In the genomic region with DNA sequence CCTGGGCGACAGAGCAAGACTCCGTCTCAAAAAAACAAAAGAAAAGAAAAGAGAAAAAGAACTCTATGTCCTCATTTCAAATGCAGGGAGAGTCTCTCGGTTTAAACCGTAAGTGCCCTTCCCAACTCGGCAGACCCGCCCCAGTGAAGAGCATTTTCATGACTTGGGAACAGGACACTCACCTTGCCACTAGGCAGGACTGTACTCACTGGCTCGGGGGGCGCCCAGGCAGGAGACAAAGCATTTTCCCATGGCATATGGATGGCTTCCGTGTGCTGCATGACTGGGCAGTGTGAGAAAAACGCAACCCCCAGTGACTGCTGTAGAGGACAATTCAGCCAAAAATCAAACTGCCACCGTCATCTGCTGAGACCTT, we compare ENCODE assay signal across 23 cellular contexts. TPM values are rescaled to one million over a fixed set of nuclear protein-coding genes. Genes with fewer than 3 reads are reported as not detected.
DNase-seq lines count a peak whose midpoint lies in the region; ATAC-seq, FAIRE-seq and TF ChIP-seq lines count a peak whose summit lies in the region.
"Had no signal": no experiment of that assay in that cellular context is flagged by ENCODE, and none has a peak within 500 bp of the region (broad histone marks: within the 10 kb centered on the region; RNA-seq: fewer than 3 reads in every experiment).

No MANE protein-coding gene starts in this region.

- TF ChIP-seq POLR2A in K562 (conservative IDR thresholded peaks at IDR 0.05) (no peak), right lobe of liver (IDR thresholded peaks at IDR 0.05) (no peak), thyroid gland (IDR thresholded peaks at IDR 0.05) (no peak)

- CTCF ChIA-PET in K562 (lab: Yijun Ruan, JAX; ENCODE audit: low intra/inter-chr PET ratio), result no interaction called here

- H3K36me3 ChIP-seq in K562 (ENCODE audit: control insufficient read depth, insufficient read depth, low read length) (no peaks in the 10 kb centered on the region), right lobe of liver (no peaks in the 10 kb centered on the region), thyroid gland (no peaks in the 10 kb centered on the region)
- H3K36me3 ChIP-seq: BE2C, esophagus muscularis mucosa, SJSA1, stomach had no signal

- H4K20me1 ChIP-seq in K562 (replicated peaks; ENCODE audit: control insufficient read depth, insufficient read depth, low read length), result peaks cover 21% of the 10 kb centered on the region; the same call in 1 of the 2 replicates

- no peaks in the 10 kb centered on the region for H3K9me3 ChIP-seq in K562 (replicated peaks; ENCODE audit: control insufficient read depth, insufficient read depth, low read depth, low read length)
- H3K9me3 ChIP-seq in right lobe of liver, result no peaks in the 10 kb centered on the region
- H3K9me3 ChIP-seq in thyroid gland, result no peaks in the 10 kb centered on the region
- H3K9me3 ChIP-seq: BE2C, esophagus muscularis mucosa, SJSA1, stomach had no signal

- H3K9ac ChIP-seq in K562 (ENCODE audit: insufficient read depth in 1 of 2, low read depth in 2 of 2, low read length in 2 of 2), result peak overlapping the region in 1 of 2 experiments; percentile 48; a peak in 1 of 4 replicates

- no peak for DNase-seq in activated naive CD8-positive, alpha-beta T cell treated with anti-CD3 and anti-CD28 coated beads, Interleukin-2, amount 50 U/mL, for 24 hours
- no peak for DNase-seq in K562 (ENCODE audit: extremely low read depth in 1 of 4, low spot score in 3 of 4)
- DNase-seq in right lobe of liver, result peak in 1 of 3 donors; percentile 37
- peak; percentile 60 to 63 for DNase-seq in thyroid gland
- no peak for DNase-seq in RPMI8226
- DNase-seq: activated CD4-positive, alpha-beta memory T cell treated with anti-CD3 and anti-CD28 coated beads for 36 hours; activated gamma-delta T cell treated with Interleukin-2 at 50 U/mL for 16 hours; BE2C; NCI-H1417; NCI-H526 treated with DMSO at 0.1 percent for 48 hours; stimulated activated CD4-positive, alpha-beta T cell treated with anti-CD3 and anti-CD28 coated beads, Interleukin-4, amount 100 ng/mL, for 1 hour; stomach had no signal

- no peak for ATAC-seq in activated naive CD8-positive, alpha-beta T cell treated with anti-CD3 and anti-CD28 coated beads, Interleukin-2, amount 50 U/mL, for 24 hours
- ATAC-seq in K562 (no peak), right lobe of liver (no peak), HG02759 (IDR thresholded peaks at IDR 0.05; ENCODE audit: unreplicated experiment) (no peak), HG03354 (IDR thresholded peaks at IDR 0.05; ENCODE audit: poor library complexity, severe bottlenecking, unreplicated experiment) (no peak)
- ATAC-seq: HCT116 had no signal

- no peak for TF ChIP-seq RAD21 in K562 (CRISPR knock-in tag; conservative IDR thresholded peaks at IDR 0.05 in 1 of 2, IDR thresholded peaks at IDR 0.05 in 1 of 2)

- no peak for TF ChIP-seq EP300 in K562 (IDR thresholded peaks at IDR 0.05; ENCODE audit: low read length)

- FAIRE-seq in K562 (lab: Jason Lieb, UNC), result no peak
- FAIRE-seq: A204.1, GM18507 had no signal

- no peak for TF ChIP-seq CTCF in K562 (IDR thresholded peaks at IDR 0.05 in 2 of 3, conservative IDR thresholded peaks at IDR 0.05 in 1 of 3; ENCODE audit: insufficient read depth in 2 of 3, low read depth in 1 of 3, low read length in 3 of 3)
- TF ChIP-seq CTCF in right lobe of liver (IDR thresholded peaks at IDR 0.05), result no peak
- TF ChIP-seq CTCF in thyroid gland (IDR thresholded peaks at IDR 0.05), result no peak

- WGBS in K562 (ENCODE audit: insufficient coverage, low coverage, missing lambda C conversion rate), result 36% methylated on average over 11 of the region's 11 CpGs
- 57% methylated on average over 10 of the region's 11 CpGs for WGBS in right lobe of liver (ENCODE audit: insufficient coverage, low coverage, low lambda C conversion rate, missing lambda C conversion rate)
- 43 to 46% methylated on average over 11 of the region's 11 CpGs for WGBS in thyroid gland, 2 donors

- H3K36me3 Mint-ChIP-seq in activated naive CD8-positive, alpha-beta T cell, result no peaks in the 10 kb centered on the region
- no peaks in the 10 kb centered on the region for H3K36me3 Mint-ChIP-seq in activated naive CD8-positive, alpha-beta T cell treated with anti-CD3 and anti-CD28 coated beads, Interleukin-2, amount 50 U/mL, for 24 hours (ENCODE audit: low read depth)
- H3K36me3 Mint-ChIP-seq: activated CD4-positive, alpha-beta memory T cell treated with anti-CD3 and anti-CD28 coated beads for 36 hours had no signal

- no peak overlapping the region for H3K27ac ChIP-seq in K562 (ENCODE audit: extremely low read depth, low read depth, low read length)
- peak overlapping the region; percentile 2 to 90 (median 65) for H3K27ac ChIP-seq in right lobe of liver
- H3K27ac ChIP-seq in thyroid gland, result peak overlapping the region; percentile 35 to 77 (median 59)
- H3K27ac ChIP-seq: SJSA1, VCaP had no signal

- peak overlapping the region; percentile 70 for H3K27ac Mint-ChIP-seq in activated naive CD8-positive, alpha-beta T cell
- H3K27ac Mint-ChIP-seq in activated naive CD8-positive, alpha-beta T cell treated with anti-CD3 and anti-CD28 coated beads, Interleukin-2, amount 50 U/mL, for 24 hours, result no peak overlapping the region
- H3K27ac Mint-ChIP-seq: activated CD4-positive, alpha-beta memory T cell treated with anti-CD3 and anti-CD28 coated beads for 36 hours had no signal

- BruUV-seq in K562 (replicated peaks; lab: Mats Ljungman, UMichigan), result no TSS peak

- H3K4me3 ChIP-seq in K562 (no peak overlapping the region), right lobe of liver (peak overlapping the region in 1 of 3 donors; percentile 4), thyroid gland (replicated peaks in 1 of 3) (no peak overlapping the region)
- H3K4me3 ChIP-seq: esophagus muscularis mucosa, SJSA1, smooth muscle cell, stomach had no signal

- H3K79me2 ChIP-seq in K562 (ENCODE audit: control insufficient read depth, insufficient read depth, low read length), result peaks cover 5% of the 10 kb centered on the region; the same call in 2 of the 3 replicates

- H3K27me3 ChIP-seq in K562 (ENCODE audit: control insufficient read depth in 2 of 2, insufficient read depth in 2 of 2, low read length in 2 of 2) (peaks cover 0 to 5% of the 10 kb centered on the region in 2 experiments; a peak in 2 of 5 replicates), right lobe of liver (no peaks in the 10 kb centered on the region), thyroid gland (no peaks in the 10 kb centered on the region)
- H3K27me3 ChIP-seq: BE2C had no signal

- intact Hi-C loops in K562 (cut with micrococcal nuclease), result no loop called here
- intact Hi-C loops in right lobe of liver (cut with DNase I), result no loop called here
- intact Hi-C loops in thyroid gland (cut with DNase I), result no loop called here

- POLR2A ChIA-PET in K562 (lab: Yijun Ruan, JAX), result interaction anchor here (0.6 to 0.7 kb wide), 2 partner anchors 22 to 62 kb away, joined by 3 to 4 read pairs; no protein-coding TSS in a partner anchor

- H3K4me2 ChIP-seq in K562 (ENCODE audit: insufficient read depth, low read length), result 0 out of 2 replicates have a peak overlapping the region, but pooled peaks have one; percentile 8
- H3K4me2 ChIP-seq: smooth muscle cell had no signal

- in situ Hi-C loops in K562 (cut with MboI), result no loop called here

- peaks cover 4% of the 10 kb centered on the region for H3K9me1 ChIP-seq in K562 (ENCODE audit: control insufficient read depth, insufficient read depth, low read length)

- H3K4me1 Mint-ChIP-seq in activated naive CD8-positive, alpha-beta T cell (ENCODE audit: low read depth), result peaks cover 58% of the 10 kb centered on the region
- peaks cover 46% of the 10 kb centered on the region for H3K4me1 Mint-ChIP-seq in activated naive CD8-positive, alpha-beta T cell treated with anti-CD3 and anti-CD28 coated beads, Interleukin-2, amount 50 U/mL, for 24 hours

- no peaks in the 10 kb centered on the region for H3K9me3 Mint-ChIP-seq in activated naive CD8-positive, alpha-beta T cell (ENCODE audit: low read depth)
- H3K9me3 Mint-ChIP-seq in activated naive CD8-positive, alpha-beta T cell treated with anti-CD3 and anti-CD28 coated beads, Interleukin-2, amount 50 U/mL, for 24 hours, result no peaks in the 10 kb centered on the region
- H3K9me3 Mint-ChIP-seq: activated CD4-positive, alpha-beta memory T cell treated with anti-CD3 and anti-CD28 coated beads for 36 hours; central memory CD8-positive, alpha-beta T cell had no signal

- no peaks in the 10 kb centered on the region for H3K27me3 Mint-ChIP-seq in activated naive CD8-positive, alpha-beta T cell
- no peaks in the 10 kb centered on the region for H3K27me3 Mint-ChIP-seq in activated naive CD8-positive, alpha-beta T cell treated with anti-CD3 and anti-CD28 coated beads, Interleukin-2, amount 50 U/mL, for 24 hours
- H3K27me3 Mint-ChIP-seq: activated CD4-positive, alpha-beta memory T cell treated with anti-CD3 and anti-CD28 coated beads for 36 hours; central memory CD8-positive, alpha-beta T cell had no signal

- H3K4me1 ChIP-seq in K562 (replicated peaks in 1 of 2; ENCODE audit: control insufficient read depth in 2 of 2, insufficient read depth in 2 of 2, low read length in 2 of 2), result peaks cover 20 to 78% of the 10 kb centered on the region in 2 experiments
- peaks cover 0 to 49% (median 20%) of the 10 kb centered on the region in 4 donors for H3K4me1 ChIP-seq in right lobe of liver
- peaks cover 23 to 43% of the 10 kb centered on the region in 2 donors for H3K4me1 ChIP-seq in thyroid gland
- H3K4me1 ChIP-seq: SJSA1 had no signal

- H3K4me3 Mint-ChIP-seq in activated naive CD8-positive, alpha-beta T cell, result no peak overlapping the region
- H3K4me3 Mint-ChIP-seq in activated naive CD8-positive, alpha-beta T cell treated with anti-CD3 and anti-CD28 coated beads, Interleukin-2, amount 50 U/mL, for 24 hours, result no peak overlapping the region
- H3K4me3 Mint-ChIP-seq: activated CD4-positive, alpha-beta memory T cell treated with anti-CD3 and anti-CD28 coated beads for 36 hours; central memory CD8-positive, alpha-beta T cell had no signal

- H2AFZ ChIP-seq in K562 (ENCODE audit: low read depth, low read length), result no peak overlapping the region

RNA-seq across cellular contexts. Expression of gene MRGBP, which starts 23.7 kb away (rescaled TPM):
- 11.0 and 21.6 TPM in 2 replicates for total RNA-seq in K562 (2011; cell fraction: chromatin; rRNA removed; ENCODE audit: low replicate concordance)
- total RNA-seq in K562 (2011; cell fraction: nucleolus; rRNA removed), result 16.4 and 17.2 TPM in 2 replicates
- total RNA-seq in K562 (2011; cell fraction: nucleoplasm; rRNA removed), result 12.8 and 15.0 TPM in 2 replicates
- total RNA-seq in K562 (2014; rRNA removed) (31.3 and 37.0 TPM in 2 replicates), K562 (2014; rRNA removed; fragmentation: Illumina TruSeq; extraction: Trizol) (18.1 TPM in 2 replicates), K562 (2015; rRNA removed; fragmentation: Illumina TruSeq; extraction: Trizol) (25.2 and 25.7 TPM in 2 replicates), K562 (2021) (25.1 and 26.1 TPM in 2 replicates), right lobe of liver (1 to 10 TPM; 3.3 to 8.0 (median 5.3) TPM), thyroid gland (10 to 100 TPM in 3 of 4 donors, 1 to 10 TPM in 1; 9.9 to 14.6 (median 12.4) TPM)
- polyA plus RNA-seq in K562 (2011; rRNA removed) (18.7 and 20.7 TPM in 2 replicates), K562 (2014; fragmentation: Illumina TruSeq; extraction: Trizol) (18.4 and 21.0 TPM in 2 replicates), K562 (2014; fragmentation: Nextera tagmentation; extraction: Ambion mirVana) (1 to 10 TPM; 1.9 to 2.8 TPM), K562 (2014; rRNA removed) (26.3 and 26.7 TPM in 2 replicates)
- 20.8 and 28.5 TPM in 2 replicates for polyA plus RNA-seq in K562 (2011; cell fraction: cytosol; rRNA removed)
- polyA plus RNA-seq in K562 (2011; cell fraction: nucleus; rRNA removed), result 27.0 and 39.1 TPM in 2 replicates
- 14.8 and 21.7 TPM in 2 replicates for polyA plus RNA-seq in K562 (2012)
- 12.7 and 15.7 TPM in 2 replicates for polyA minus RNA-seq in K562 (2011; rRNA and poly(A)+ RNA removed)
- polyA minus RNA-seq in K562 (2011; cell fraction: cytosol; rRNA and poly(A)+ RNA removed), result 9.6 and 11.5 TPM in 2 replicates
- polyA minus RNA-seq in K562 (2011; cell fraction: nucleus; rRNA and poly(A)+ RNA removed), result 9.4 and 12.2 TPM in 2 replicates

RNA-seq across cellular contexts. Expression of gene OGFR, which starts 32.0 kb away (rescaled TPM):
- total RNA-seq in K562 (2011; cell fraction: chromatin; rRNA removed; ENCODE audit: low replicate concordance), result 16.5 and 43.5 TPM in 2 replicates
- 33.8 and 38.4 TPM in 2 replicates for total RNA-seq in K562 (2011; cell fraction: nucleolus; rRNA removed)
- 22.4 and 24.6 TPM in 2 replicates for total RNA-seq in K562 (2011; cell fraction: nucleoplasm; rRNA removed)
- 56.3 and 56.5 TPM in 2 replicates for total RNA-seq in K562 (2014; rRNA removed)
- 8.9 and 10.3 TPM in 2 replicates for total RNA-seq in K562 (2014; rRNA removed; fragmentation: Illumina TruSeq; extraction: Trizol)
- total RNA-seq in K562 (2015; rRNA removed; fragmentation: Illumina TruSeq; extraction: Trizol), result 17.5 and 18.7 TPM in 2 replicates
- 33.1 and 36.5 TPM in 2 replicates for total RNA-seq in K562 (2021)
- polyA plus RNA-seq in K562 (2011; rRNA removed), result 23.3 and 25.4 TPM in 2 replicates
- polyA plus RNA-seq in K562 (2011; cell fraction: cytosol; rRNA removed), result 15.8 and 36.7 TPM in 2 replicates
- 32.3 and 48.8 TPM in 2 replicates for polyA plus RNA-seq in K562 (2011; cell fraction: nucleus; rRNA removed)
- polyA plus RNA-seq in K562 (2012), result 21.1 and 26.0 TPM in 2 replicates
- polyA plus RNA-seq in K562 (2014; fragmentation: Illumina TruSeq; extraction: Trizol), result 16.6 and 22.0 TPM in 2 replicates
- polyA plus RNA-seq in K562 (2014; fragmentation: Nextera tagmentation; extraction: Ambion mirVana), result under 1 TPM; 0.39 TPM
- 34.2 and 36.7 TPM in 2 replicates for polyA plus RNA-seq in K562 (2014; rRNA removed)
- 17.7 and 23.1 TPM in 2 replicates for polyA minus RNA-seq in K562 (2011; rRNA and poly(A)+ RNA removed)
- 19.9 and 22.3 TPM in 2 replicates for polyA minus RNA-seq in K562 (2011; cell fraction: cytosol; rRNA and poly(A)+ RNA removed)
- polyA minus RNA-seq in K562 (2011; cell fraction: nucleus; rRNA and poly(A)+ RNA removed), result 8.8 and 9.7 TPM in 2 replicates
- total RNA-seq in right lobe of liver, result 10 to 100 TPM; 40.7 to 48.1 (median 47.0) TPM
- 10 to 100 TPM; 50.0 to 67.6 (median 63.7) TPM for total RNA-seq in thyroid gland

RNA-seq across cellular contexts. Expression of gene COL9A3, which starts 44.2 kb away (rescaled TPM):
- 2.5 and 7.3 TPM in 2 replicates for total RNA-seq in K562 (2011; cell fraction: chromatin; rRNA removed; ENCODE audit: low replicate concordance)
- 4.0 and 4.9 TPM in 2 replicates for total RNA-seq in K562 (2011; cell fraction: nucleolus; rRNA removed)
- total RNA-seq in K562 (2011; cell fraction: nucleoplasm; rRNA removed), result 2.8 and 4.0 TPM in 2 replicates
- total RNA-seq in K562 (2014; rRNA removed) (0.77 and 1.9 TPM in 2 replicates), K562 (2014; rRNA removed; fragmentation: Illumina TruSeq; extraction: Trizol) (0.18 and 0.51 TPM in 2 replicates), K562 (2015; rRNA removed; fragmentation: Illumina TruSeq; extraction: Trizol) (0.98 and 1.4 TPM in 2 replicates), K562 (2021) (1.3 and 1.7 TPM in 2 replicates), right lobe of liver (1 to 10 TPM; 1.5 to 7.6 (median 3.5) TPM), thyroid gland (100 to 1,000 TPM in 1 of 4 donors, 10 to 100 TPM in 2, 1 to 10 TPM in 1; 5.3 to 113 (median 62.8) TPM)
- polyA plus RNA-seq in K562 (2011; rRNA removed) (1.3 and 2.5 TPM in 2 replicates), K562 (2014; fragmentation: Illumina TruSeq; extraction: Trizol) (0.48 and 0.76 TPM in 2 replicates), K562 (2014; fragmentation: Nextera tagmentation; extraction: Ambion mirVana) (under 1 TPM in 1 of 2 experiments, not detected in 1; 0.14 TPM), K562 (2014; rRNA removed) (3.0 and 3.6 TPM in 2 replicates)
- 1.7 and 1.9 TPM in 2 replicates for polyA plus RNA-seq in K562 (2011; cell fraction: cytosol; rRNA removed)
- polyA plus RNA-seq in K562 (2011; cell fraction: nucleus; rRNA removed), result 12.1 and 20.8 TPM in 2 replicates
- 2.0 and 3.0 TPM in 2 replicates for polyA plus RNA-seq in K562 (2012)
- polyA minus RNA-seq in K562 (2011; rRNA and poly(A)+ RNA removed), result 0.35 and 0.87 TPM in 2 replicates
- polyA minus RNA-seq in K562 (2011; cell fraction: cytosol; rRNA and poly(A)+ RNA removed), result 1.3 TPM in 1 of 2 replicates, not detected in the other
- 1.2 and 2.3 TPM in 2 replicates for polyA minus RNA-seq in K562 (2011; cell fraction: nucleus; rRNA and poly(A)+ RNA removed)
- total RNA-seq: activated CD4-positive, alpha-beta memory T cell treated with anti-CD3 and anti-CD28 coated beads for 36 hours; SJSA1 had no signal

Comparison
In these comparisons a context has a peak if more than half of its experiments do, and no peak if none do; other contexts are left out.
1. DNase-seq: peak in thyroid gland (2 of 2); none in activated naive CD8-positive, alpha-beta T cell treated with anti-CD3 and anti-CD28 coated beads, Interleukin-2, amount 50 U/mL, for 24 hours (single experiment), K562 (0 of 4) and RPMI8226 (single experiment).